In the genomic region with DNA sequence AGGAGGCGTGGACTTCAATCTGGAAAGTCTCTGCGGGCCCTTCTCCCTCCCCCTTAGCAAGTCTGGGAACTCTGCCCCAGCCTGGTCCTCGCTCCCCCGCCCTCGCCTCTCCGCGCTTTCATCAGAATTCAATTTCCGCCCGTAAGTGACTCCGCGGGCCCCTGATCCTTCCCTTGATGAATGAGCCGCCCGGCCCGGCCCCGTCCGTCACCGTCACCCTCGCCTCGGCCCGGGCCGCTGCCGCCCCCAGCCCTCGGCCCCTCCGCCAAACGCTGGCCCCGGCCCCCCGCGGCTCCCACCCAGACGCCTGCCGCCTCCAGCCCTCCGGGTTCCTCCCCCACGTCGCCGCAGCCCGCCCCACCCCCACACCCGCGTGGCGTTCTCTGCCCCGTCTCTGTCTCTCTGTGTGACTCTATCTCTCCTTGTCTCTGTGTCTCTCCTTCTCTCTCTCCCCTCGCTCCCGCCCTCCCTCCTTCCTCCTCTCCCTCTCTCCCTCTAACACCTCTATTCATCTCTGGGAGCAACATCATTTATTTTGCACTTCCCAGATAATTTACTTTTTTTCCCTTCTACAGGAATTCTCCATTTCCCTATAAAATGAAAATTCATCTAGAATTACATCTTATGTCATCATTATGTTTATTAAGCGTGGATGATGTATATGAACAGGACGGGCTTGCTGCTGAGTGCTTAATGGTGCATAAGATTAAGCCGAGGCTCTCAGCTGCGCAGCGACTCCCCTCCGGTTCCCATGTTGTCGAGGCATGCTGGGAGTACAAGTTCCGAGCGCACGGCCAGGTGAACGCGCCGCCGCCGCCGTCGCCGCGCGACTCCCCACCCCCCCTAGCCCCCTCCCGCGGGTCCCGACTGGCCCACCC, we compare ENCODE assay signal across 8 cellular contexts.
DNase-seq lines count a peak whose midpoint lies in the region; ATAC-seq and TF ChIP-seq lines count a peak whose summit lies in the region.

No MANE protein-coding gene starts in this region.

- H3K4me1 Mint-ChIP-seq in MCF 10A (ENCODE audit: insufficient read depth, unreplicated experiment): peaks cover 14% of the 10 kb centered on the region
- peaks cover 26% of the 10 kb centered on the region for H3K4me1 Mint-ChIP-seq in activated CD8-positive, alpha-beta T cell treated with anti-CD3 and anti-CD28 coated beads, Interleukin-2, amount 10 ng/mL, durations not matched to agents 7 days and 5 days (ENCODE audit: low read depth)

- peak; percentile 48 for ATAC-seq in activated CD8-positive, alpha-beta T cell treated with anti-CD3 and anti-CD28 coated beads, Interleukin-2, amount 10 ng/mL, durations not matched to agents 7 days and 5 days
- ATAC-seq in esophagus mucosa (no peak), HG03045 (IDR thresholded peaks at IDR 0.05; ENCODE audit: unreplicated experiment) (no peak)

- CTCF ChIA-PET in MCF 10A (lab: Yijun Ruan, JAX): no interaction called here
- CTCF ChIA-PET in activated CD8-positive, alpha-beta T cell treated with anti-CD3 and anti-CD28 coated beads, Interleukin-2, amount 10 ng/mL, durations not matched to agents 7 days and 5 days (lab: Charles Lee): no interaction called here

- H3K9me3 ChIP-seq in breast epithelium: no peaks in the 10 kb centered on the region
- peaks cover 7% of the 10 kb centered on the region for H3K9me3 ChIP-seq in iPS-18c (ENCODE audit: control insufficient read depth, insufficient read depth, low read length)
- peaks cover 0 to 9% (median 3%) of the 10 kb centered on the region in 4 donors for H3K9me3 ChIP-seq in stomach

- TF ChIP-seq POLR2A in breast epithelium (IDR thresholded peaks at IDR 0.05) (no peak), stomach (IDR thresholded peaks at IDR 0.05) (no peak)

- H3K4me3 ChIP-seq in breast epithelium (peak overlapping the region in 2 of 3 donors; percentile 30 to 62), iPS-18c (ENCODE audit: insufficient read depth, low read depth, low read length) (peak overlapping the region; percentile 52; the same call in 1 of the 2 replicates), stomach (peak overlapping the region; percentile 23 to 46 (median 30))

- H3K4me1 ChIP-seq in breast epithelium (peaks cover 0 to 5% of the 10 kb centered on the region in 2 donors), stomach (peaks cover 18 to 34% (median 27%) of the 10 kb centered on the region in 4 donors)

- POLR2A ChIA-PET in MCF 10A (lab: Yijun Ruan, JAX): no interaction called here
- POLR2A ChIA-PET in activated CD8-positive, alpha-beta T cell treated with anti-CD3 and anti-CD28 coated beads, Interleukin-2, amount 10 ng/mL, durations not matched to agents 7 days and 5 days (lab: Charles Lee): no interaction called here

- BruUV-seq in MCF 10A (replicated peaks; lab: Mats Ljungman, UMichigan): no TSS peak

- H3K27ac Mint-ChIP-seq in MCF 10A (ENCODE audit: low read depth, unreplicated experiment): no peak overlapping the region
- no peak overlapping the region for H3K27ac Mint-ChIP-seq in activated CD8-positive, alpha-beta T cell treated with anti-CD3 and anti-CD28 coated beads, Interleukin-2, amount 10 ng/mL, durations not matched to agents 7 days and 5 days

- TF ChIP-seq EP300 in stomach (IDR thresholded peaks at IDR 0.05): no peak

- H3K27me3 ChIP-seq in breast epithelium (peaks cover 9 to 86% of the 10 kb centered on the region in 2 donors), stomach (peaks cover 25 to 98% (median 76%) of the 10 kb centered on the region in 3 donors)

- no peak overlapping the region for H3K4me3 Mint-ChIP-seq in MCF 10A (ENCODE audit: unreplicated experiment)
- peak overlapping the region; percentile 60 for H3K4me3 Mint-ChIP-seq in activated CD8-positive, alpha-beta T cell treated with anti-CD3 and anti-CD28 coated beads, Interleukin-2, amount 10 ng/mL, durations not matched to agents 7 days and 5 days

- no peaks in the 10 kb centered on the region for H3K36me3 ChIP-seq in breast epithelium
- no peaks in the 10 kb centered on the region for H3K36me3 ChIP-seq in stomach

- H3K27me3 Mint-ChIP-seq in MCF 10A (ENCODE audit: insufficient read depth, unreplicated experiment): peaks cover 76% of the 10 kb centered on the region
- peaks cover 59% of the 10 kb centered on the region for H3K27me3 Mint-ChIP-seq in activated CD8-positive, alpha-beta T cell treated with anti-CD3 and anti-CD28 coated beads, Interleukin-2, amount 10 ng/mL, durations not matched to agents 7 days and 5 days (ENCODE audit: low read depth)

- TF ChIP-seq CTCF in breast epithelium (IDR thresholded peaks at IDR 0.05) (no peak), MCF 10A (IDR thresholded peaks at IDR 0.05; ENCODE audit: unreplicated experiment) (no peak), stomach (IDR thresholded peaks at IDR 0.05) (no peak)

- intact Hi-C loops in breast epithelium (cut with DNase I; ENCODE audit: low total_unique reads): no loop called here
- intact Hi-C loops in MCF 10A (cut with micrococcal nuclease): no loop called here
- intact Hi-C loops in stomach (cut with DNase I; ENCODE audit: low total_unique reads): no loop called here
- intact Hi-C loops in cardiac septum (cut with DNase I): no loop called here

- no peaks in the 10 kb centered on the region for H3K9me3 Mint-ChIP-seq in MCF 10A (ENCODE audit: unreplicated experiment)
- H3K9me3 Mint-ChIP-seq in activated CD8-positive, alpha-beta T cell treated with anti-CD3 and anti-CD28 coated beads, Interleukin-2, amount 10 ng/mL, durations not matched to agents 7 days and 5 days (ENCODE audit: insufficient read depth): no peaks in the 10 kb centered on the region

- WGBS in stomach, 5 donors: 1 to 3% (median 2%) methylated on average over 53 to 64 of the region's 64 CpGs

- DNase-seq in breast epithelium (ENCODE audit: low spot score in 2 of 2): no peak
- no peak for DNase-seq in MCF 10A (ENCODE audit: unreplicated experiment)
- DNase-seq in activated CD8-positive, alpha-beta T cell treated with anti-CD3 and anti-CD28 coated beads, Interleukin-2, amount 10 ng/mL, durations not matched to agents 7 days and 5 days: peak; percentile 46
- no peak for DNase-seq in stomach
- DNase-seq in cardiac septum (ENCODE audit: low spot score): no peak

- no peaks in the 10 kb centered on the region for H3K36me3 Mint-ChIP-seq in MCF 10A (ENCODE audit: insufficient read depth, unreplicated experiment)
- peaks cover 8% of the 10 kb centered on the region for H3K36me3 Mint-ChIP-seq in activated CD8-positive, alpha-beta T cell treated with anti-CD3 and anti-CD28 coated beads, Interleukin-2, amount 10 ng/mL, durations not matched to agents 7 days and 5 days (ENCODE audit: low read depth)

- no peak overlapping the region for H3K27ac ChIP-seq in breast epithelium
- H3K27ac ChIP-seq in stomach: no peak overlapping the region
